ENCODE assay signal across 10 cellular contexts in genomic region chr14:99522457-99522891, GRCh38. TPM values are rescaled to one million over a fixed set of nuclear protein-coding genes. Genes with fewer than 3 reads are reported as not detected.
DNase-seq lines count a peak whose midpoint lies in the region; TF ChIP-seq lines count a peak whose summit lies in the region.
"Had no signal": no experiment of that assay in that cellular context is flagged by ENCODE, and none has a peak within 500 bp of the region (broad histone marks: within the 10 kb centered on the region; RNA-seq: fewer than 3 reads in every experiment).

No MANE protein-coding gene starts in this region.

- peaks cover 30% of the 10 kb centered on the region for H3K4me1 ChIP-seq in NT2/D1 (ENCODE audit: insufficient read depth, insufficient read length)
- H3K4me1 ChIP-seq in fibroblast of lung (ENCODE audit: control insufficient read depth, extremely low read depth, insufficient read depth, low read length), result peaks cover 12% of the 10 kb centered on the region
- peaks cover 48% of the 10 kb centered on the region for H3K4me1 ChIP-seq in neural progenitor cell

- no peaks in the 10 kb centered on the region for H3K9me3 Mint-ChIP-seq in neural progenitor cell
- H3K9me3 Mint-ChIP-seq in activated naive CD4-positive, alpha-beta T cell treated with anti-CD3 and anti-CD28 coated beads for 36 hours, result no peaks in the 10 kb centered on the region
- H3K9me3 Mint-ChIP-seq: dendritic cell treated with granulocyte-macrophage colony-stimulating factor and Interleukin-4, amounts not matched to agents 40 ng/mL and 50 ng/mL, for 4 days had no signal

- CTCF ChIA-PET in activated naive CD4-positive, alpha-beta T cell treated with anti-CD3 and anti-CD28 coated beads for 36 hours (lab: Charles Lee), result interaction anchor here (1.6 kb wide), 1 partner anchor 10 kb away, joined by 4 read pairs; no protein-coding TSS in a partner anchor

- TF ChIP-seq CTCF in fibroblast of lung (conservative IDR thresholded peaks at IDR 0.05 in 1 of 2, IDR thresholded peaks at IDR 0.05 in 1 of 2; ENCODE audit: low read depth in 1 of 2, low read length in 2 of 2), result no peak
- no peak for TF ChIP-seq CTCF in neural progenitor cell (IDR thresholded peaks at IDR 0.05)

- peaks cover 51% of the 10 kb centered on the region for H3K4me1 Mint-ChIP-seq in neural progenitor cell
- H3K4me1 Mint-ChIP-seq in activated naive CD4-positive, alpha-beta T cell treated with anti-CD3 and anti-CD28 coated beads for 36 hours (ENCODE audit: low read depth), result peaks cover 12% of the 10 kb centered on the region

- no peaks in the 10 kb centered on the region for H3K27me3 ChIP-seq in NT2/D1 (ENCODE audit: insufficient read depth, insufficient read length)
- no peaks in the 10 kb centered on the region for H3K27me3 ChIP-seq in fibroblast of lung (ENCODE audit: control insufficient read depth, insufficient read depth, low read length)
- no peaks in the 10 kb centered on the region for H3K27me3 ChIP-seq in neural progenitor cell

- no peak overlapping the region for H3K4me3 ChIP-seq in NT2/D1 (ENCODE audit: insufficient read length, low read depth)
- no peak overlapping the region for H3K4me3 ChIP-seq in fibroblast of lung (replicated peaks in 1 of 4; ENCODE audit: control extremely low read depth in 1 of 4, insufficient read depth in 1 of 4, low read depth in 3 of 4, low read length in 4 of 4)
- peak overlapping the region; percentile 30 for H3K4me3 ChIP-seq in neural progenitor cell

- H2AFZ ChIP-seq in fibroblast of lung (ENCODE audit: low read length), result peak overlapping the region; percentile 8
- H2AFZ ChIP-seq in neural progenitor cell (replicated peaks), result no peak overlapping the region

- peak overlapping the region; percentile 94 for H3K27ac Mint-ChIP-seq in neural progenitor cell
- no peak overlapping the region for H3K27ac Mint-ChIP-seq in activated naive CD4-positive, alpha-beta T cell treated with anti-CD3 and anti-CD28 coated beads for 36 hours
- H3K27ac Mint-ChIP-seq: dendritic cell treated with granulocyte-macrophage colony-stimulating factor and Interleukin-4, amounts not matched to agents 40 ng/mL and 50 ng/mL, for 4 days had no signal

- intact Hi-C loops in activated naive CD4-positive, alpha-beta T cell treated with anti-CD3 and anti-CD28 coated beads for 36 hours (cut with micrococcal nuclease), result no loop called here

- H3K4me3 Mint-ChIP-seq in neural progenitor cell, result peak overlapping the region; percentile 69
- H3K4me3 Mint-ChIP-seq in activated naive CD4-positive, alpha-beta T cell treated with anti-CD3 and anti-CD28 coated beads for 36 hours, result no peak overlapping the region
- H3K4me3 Mint-ChIP-seq: dendritic cell treated with granulocyte-macrophage colony-stimulating factor and Interleukin-4, amounts not matched to agents 40 ng/mL and 50 ng/mL, for 4 days had no signal

- DNase-seq in ELR (ENCODE audit: low read depth) (peak; percentile 87), NT2/D1 (ENCODE audit: low read depth, low spot score) (no peak), fibroblast of lung (ENCODE audit: low read depth in 2 of 2) (peak; percentile 52 to 77), neural progenitor cell (ENCODE audit: low spot score) (peak; percentile 56), NCI-H2196 treated with DMSO at 0.1 percent for 48 hours (lab: John Stamatoyannopoulos, UW; ENCODE audit: unreplicated experiment) (no peak), KBM-7 (no peak)
- DNase-seq in activated naive CD4-positive, alpha-beta T cell treated with anti-CD3 and anti-CD28 coated beads for 36 hours, result no peak
- DNase-seq in stimulated activated CD4-positive, alpha-beta T cell treated with anti-CD3 and anti-CD28 coated beads, Interleukin-2, amount 100 ng/mL, for 48 hours, result no peak

- H4K20me1 ChIP-seq in fibroblast of lung (ENCODE audit: control insufficient read depth, extremely low read depth, insufficient read depth, low read length) (no peaks in the 10 kb centered on the region), neural progenitor cell (ENCODE audit: low read depth) (peaks cover 38% of the 10 kb centered on the region)

- H3K27me3 Mint-ChIP-seq in neural progenitor cell (ENCODE audit: insufficient read depth, low read depth), result peaks cover 2% of the 10 kb centered on the region
- no peaks in the 10 kb centered on the region for H3K27me3 Mint-ChIP-seq in activated naive CD4-positive, alpha-beta T cell treated with anti-CD3 and anti-CD28 coated beads for 36 hours (ENCODE audit: low read depth)

- H3K9me3 ChIP-seq in NT2/D1 (ENCODE audit: insufficient read depth, low read length) (no peaks in the 10 kb centered on the region), fibroblast of lung (ENCODE audit: control insufficient read depth, insufficient read depth, low read depth, low read length) (no peaks in the 10 kb centered on the region), neural progenitor cell (ENCODE audit: low read depth) (no peaks in the 10 kb centered on the region)

- H3K36me3 Mint-ChIP-seq in neural progenitor cell, result peaks cover 3% of the 10 kb centered on the region
- no peaks in the 10 kb centered on the region for H3K36me3 Mint-ChIP-seq in activated naive CD4-positive, alpha-beta T cell treated with anti-CD3 and anti-CD28 coated beads for 36 hours (ENCODE audit: low read depth)

- in situ Hi-C loops in KBM-7 (cut with MboI; ENCODE audit: low pct_unique_long_range_greater_than_20kb, low sequenced_read_pairs), result loop anchor here (10.0 to 25.0 kb wide), 2 partner anchors 102 to 365 kb away; no protein-coding TSS in a partner anchor

- H3K9ac ChIP-seq in NT2/D1 (ENCODE audit: insufficient read length, low read depth) (peak overlapping the region; percentile 72), fibroblast of lung (ENCODE audit: insufficient read depth, low read length) (no peak overlapping the region), neural progenitor cell (no peak overlapping the region)

- H3F3A ChIP-seq in neural progenitor cell (ENCODE audit: low read depth), result peaks cover 38% of the 10 kb centered on the region

- no peaks in the 10 kb centered on the region for H3K79me2 ChIP-seq in fibroblast of lung (ENCODE audit: control insufficient read depth, insufficient read depth, low read length)
- peaks cover 55% of the 10 kb centered on the region for H3K79me2 ChIP-seq in neural progenitor cell (ENCODE audit: low read depth)

- H3K27ac ChIP-seq in fibroblast of lung (ENCODE audit: insufficient read depth, low read length) (peak overlapping the region; percentile 59), neural progenitor cell (peak overlapping the region; percentile 95)
- H3K27ac ChIP-seq: HL-60 had no signal

- peaks cover 21% of the 10 kb centered on the region for H3K36me3 ChIP-seq in NT2/D1 (ENCODE audit: insufficient read depth, insufficient read length, low read length)
- no peaks in the 10 kb centered on the region for H3K36me3 ChIP-seq in fibroblast of lung (ENCODE audit: control insufficient read depth, insufficient read depth, low read length)
- H3K36me3 ChIP-seq in neural progenitor cell, result no peaks in the 10 kb centered on the region

- H3K4me2 ChIP-seq in fibroblast of lung (ENCODE audit: extremely low read depth, insufficient read depth, low read length) (peak overlapping the region; percentile 54), neural progenitor cell (peak overlapping the region; percentile 74)

RNA-seq across cellular contexts. Expression of gene CCNK, which starts 41.3 kb away (rescaled TPM):
- 33.9 and 51.0 TPM in 2 replicates for total RNA-seq in fibroblast of lung
- polyA plus RNA-seq in fibroblast of lung, result 7.3 and 12.9 TPM in 2 replicates
- polyA plus RNA-seq in fibroblast of lung (2012), result 48.1 and 57.4 TPM in 2 replicates
- polyA minus RNA-seq in fibroblast of lung (ENCODE audit: low replicate concordance), result 7.6 and 14.6 TPM in 2 replicates
- 18.1 and 19.0 TPM in 2 replicates for total RNA-seq in neural progenitor cell (ENCODE audit: low replicate concordance)
- total RNA-seq in activated naive CD4-positive, alpha-beta T cell treated with anti-CD3 and anti-CD28 coated beads for 36 hours, result 10 to 100 TPM; 90.7 to 99.0 TPM

RNA-seq across cellular contexts. Expression of gene SETD3, which starts 41.8 kb away (rescaled TPM):
- 38.3 and 43.1 TPM in 2 replicates for total RNA-seq in fibroblast of lung
- 30.9 TPM in 2 replicates for polyA plus RNA-seq in fibroblast of lung
- 25.3 and 25.8 TPM in 2 replicates for polyA plus RNA-seq in fibroblast of lung (2012)
- 19.5 and 23.3 TPM in 2 replicates for polyA minus RNA-seq in fibroblast of lung (ENCODE audit: low replicate concordance)
- total RNA-seq in neural progenitor cell (ENCODE audit: low replicate concordance), result 54.7 and 68.0 TPM in 2 replicates
- 10 to 100 TPM; 43.3 to 48.1 TPM for total RNA-seq in activated naive CD4-positive, alpha-beta T cell treated with anti-CD3 and anti-CD28 coated beads for 36 hours

Comparison
In these comparisons a context has a peak if more than half of its experiments do, and no peak if none do; other contexts are left out.
1. DNase-seq: peak in ELR (single experiment), fibroblast of lung (2 of 2) and neural progenitor cell (single experiment); none in NT2/D1 (single experiment), NCI-H2196 treated with DMSO at 0.1 percent for 48 hours (single experiment), KBM-7 (single experiment), activated naive CD4-positive, alpha-beta T cell treated with anti-CD3 and anti-CD28 coated beads for 36 hours (single experiment) and stimulated activated CD4-positive, alpha-beta T cell treated with anti-CD3 and anti-CD28 coated beads, Interleukin-2, amount 100 ng/mL, for 48 hours (0 of 2).